In genomic region chr2:14306268-14306950, GRCh38 we compare ENCODE assay signal across 17 cellular contexts.
A peak's percentile ranks its signal among the peaks of the same experiment; 100 is the strongest.
DNase-seq lines count a peak whose midpoint lies in the region; ATAC-seq, FAIRE-seq and TF ChIP-seq lines count a peak whose summit lies in the region.
"Had no signal": no experiment of that assay in that cellular context is flagged by ENCODE, and none has a peak within 500 bp of the region (broad histone marks: within the 10 kb centered on the region; RNA-seq: fewer than 3 reads in every experiment).

No MANE protein-coding gene starts in this region.

- TF ChIP-seq POLR2A in heart left ventricle (IDR thresholded peaks at IDR 0.05) = no peak

- TF ChIP-seq CTCF in heart left ventricle (IDR thresholded peaks at IDR 0.05) (no peak), left ventricle myocardium inferior (IDR thresholded peaks at IDR 0.05; ENCODE audit: borderline replicate concordance) (no peak)

- H3K4me1 ChIP-seq in heart left ventricle = no peaks in the 10 kb centered on the region
- no peaks in the 10 kb centered on the region for H3K4me1 ChIP-seq in left ventricle myocardium inferior
- H3K4me1 ChIP-seq: lower lobe of right lung had no signal

- no peak overlapping the region for H3K4me3 ChIP-seq in heart left ventricle
- no peak overlapping the region for H3K4me3 ChIP-seq in left ventricle myocardium inferior
- H3K4me3 ChIP-seq: lower lobe of right lung, ovary had no signal

- intact Hi-C loops in head of caudate nucleus (cut with DNase I) (no loop called here), heart left ventricle (cut with DNase I) (no loop called here), left ventricle myocardium inferior (cut with micrococcal nuclease) (no loop called here)

- H3K36me3 ChIP-seq in heart left ventricle (no peaks in the 10 kb centered on the region), left ventricle myocardium inferior (no peaks in the 10 kb centered on the region)
- H3K36me3 ChIP-seq: lower lobe of right lung, ovary had no signal

- 72 to 80% (median 78%) methylated on average over 3 of the region's 3 CpGs for WGBS in heart left ventricle, 4 donors

- no peak for FAIRE-seq in urothelium cell line (lab: Jason Lieb, UNC)

- ATAC-seq in HG02642 (IDR thresholded peaks at IDR 0.05; ENCODE audit: poor library complexity, unreplicated experiment) (peak; percentile 71), HG03439 (IDR thresholded peaks at IDR 0.05; ENCODE audit: unreplicated experiment) (peak; percentile 65), heart left ventricle (no peak)
- ATAC-seq: activated T-cell treated with anti-CD3 and anti-CD28 coated beads, Interleukin-2, amount 50 U/mL, for 72 hours; effector memory CD8-positive, alpha-beta T cell; lower lobe of right lung; Right ventricle myocardium inferior; WTC11 had no signal

- no peak overlapping the region for H3K27ac ChIP-seq in heart left ventricle
- H3K27ac ChIP-seq in left ventricle myocardium inferior (replicated peaks) = no peak overlapping the region
- H3K27ac ChIP-seq: lower lobe of right lung, ovary had no signal

- DNase-seq in DMS53 (lab: John Stamatoyannopoulos, UW) = peak; percentile 5
- DNase-seq in DMS53 treated with DMSO at 0.1 percent for 48 hours (lab: John Stamatoyannopoulos, UW; ENCODE audit: unreplicated experiment) = no peak
- no peak for DNase-seq in urothelium cell line (ENCODE audit: low spot score)
- DNase-seq in head of caudate nucleus = no peak
- no peak for DNase-seq in heart left ventricle
- DNase-seq in left ventricle myocardium inferior = no peak
- DNase-seq: activated T-cell treated with anti-CD3 and anti-CD28 coated beads, Interleukin-2, amount 50 U/mL, for 72 hours; effector memory CD8-positive, alpha-beta T cell; glutamatergic neuron; lower lobe of right lung; NCI-H2227 treated with DMSO at 0.1 percent for 48 hours; ovary; stimulated activated naive CD4-positive, alpha-beta T cell treated with Interleukin-2 at 50 U/mL for 16 hours had no signal

- H3K9me3 ChIP-seq in heart left ventricle = no peaks in the 10 kb centered on the region
- H3K9me3 ChIP-seq in left ventricle myocardium inferior (replicated peaks) = no peaks in the 10 kb centered on the region
- H3K9me3 ChIP-seq: lower lobe of right lung, ovary had no signal

- H3K27me3 ChIP-seq in heart left ventricle = no peaks in the 10 kb centered on the region
- H3K27me3 ChIP-seq in left ventricle myocardium inferior (ENCODE audit: low read depth) = no peaks in the 10 kb centered on the region
- H3K27me3 ChIP-seq: ovary had no signal

Comparison
In these comparisons a context has a peak if more than half of its experiments do, and no peak if none do; other contexts are left out.
1. ATAC-seq: peak in HG02642 (single experiment) and HG03439 (single experiment); none in heart left ventricle (0 of 4).